Comparison of ENCODE assay signal across 9 cellular contexts in genomic region chr12:93243689-93244513, GRCh38.
DNase-seq lines count a peak whose midpoint lies in the region; ATAC-seq and TF ChIP-seq lines count a peak whose summit lies in the region.
"Had no signal": no experiment of that assay in that cellular context is flagged by ENCODE, and none has a peak within 500 bp of the region (broad histone marks: within the 10 kb centered on the region; RNA-seq: fewer than 3 reads in every experiment).

No MANE protein-coding gene starts in this region.

- H3K27ac ChIP-seq in sigmoid colon, result peak overlapping the region; percentile 4 to 56 (median 37)
- H3K27ac ChIP-seq: VCaP had no signal

- no peak overlapping the region for H3K4me3 ChIP-seq in fibroblast of mammary gland (ENCODE audit: control insufficient read depth, low read depth, low read length)
- no peak overlapping the region for H3K4me3 ChIP-seq in sigmoid colon

- H3K4me1 ChIP-seq in sigmoid colon, result peaks cover 0 to 19% (median 17%) of the 10 kb centered on the region in 4 donors

- no peaks in the 10 kb centered on the region for H3K27me3 ChIP-seq in sigmoid colon

- TF ChIP-seq EP300 in sigmoid colon (IDR thresholded peaks at IDR 0.05), result no peak

- WGBS in sigmoid colon, 2 donors, result 17 to 25% methylated on average over 4 of the region's 4 CpGs

- DNase-seq in OCI-M1 (lab: John Stamatoyannopoulos, UW) (peak; percentile 90), fibroblast of mammary gland (ENCODE audit: low read depth) (peak; percentile 82), sigmoid colon (peak; percentile 73), NCI-H1417 treated with DMSO at 0.1 percent for 48 hours (lab: John Stamatoyannopoulos, UW) (no peak)
- DNase-seq in activated CD4-positive, CD25-positive, alpha-beta regulatory T cell treated with anti-CD3 and anti-CD28 coated beads, Interleukin-2, amount 50 U/mL, for 72 hours, result no peak
- DNase-seq in effector CD8-positive, alpha-beta T cell (lab: John Stamatoyannopoulos, UW), result no peak

- intact Hi-C loops in sigmoid colon (cut with DNase I), result no loop called here

- peak; percentile 38 for ATAC-seq in GM18499 (IDR thresholded peaks at IDR 0.05; ENCODE audit: insufficient read depth, unreplicated experiment)
- ATAC-seq in HG02759 (IDR thresholded peaks at IDR 0.05; ENCODE audit: unreplicated experiment), result peak; percentile 42

- TF ChIP-seq POLR2A in sigmoid colon (IDR thresholded peaks at IDR 0.05), result no peak

- peaks cover 0 to 3% (median 0%) of the 10 kb centered on the region in 4 donors for H3K9me3 ChIP-seq in sigmoid colon

- TF ChIP-seq CTCF in fibroblast of mammary gland (conservative IDR thresholded peaks at IDR 0.05; ENCODE audit: control insufficient read depth, insufficient read depth, low read depth, low read length) (no peak), sigmoid colon (IDR thresholded peaks at IDR 0.05) (no peak)

- no peaks in the 10 kb centered on the region for H3K36me3 ChIP-seq in sigmoid colon

Comparison
In these comparisons a context has a peak if more than half of its experiments do, and no peak if none do; other contexts are left out.
1. DNase-seq: peak in OCI-M1 (single experiment), fibroblast of mammary gland (single experiment) and sigmoid colon (single experiment); none in NCI-H1417 treated with DMSO at 0.1 percent for 48 hours (single experiment), activated CD4-positive, CD25-positive, alpha-beta regulatory T cell treated with anti-CD3 and anti-CD28 coated beads, Interleukin-2, amount 50 U/mL, for 72 hours (single experiment) and effector CD8-positive, alpha-beta T cell (single experiment).